In the genomic region with DNA sequence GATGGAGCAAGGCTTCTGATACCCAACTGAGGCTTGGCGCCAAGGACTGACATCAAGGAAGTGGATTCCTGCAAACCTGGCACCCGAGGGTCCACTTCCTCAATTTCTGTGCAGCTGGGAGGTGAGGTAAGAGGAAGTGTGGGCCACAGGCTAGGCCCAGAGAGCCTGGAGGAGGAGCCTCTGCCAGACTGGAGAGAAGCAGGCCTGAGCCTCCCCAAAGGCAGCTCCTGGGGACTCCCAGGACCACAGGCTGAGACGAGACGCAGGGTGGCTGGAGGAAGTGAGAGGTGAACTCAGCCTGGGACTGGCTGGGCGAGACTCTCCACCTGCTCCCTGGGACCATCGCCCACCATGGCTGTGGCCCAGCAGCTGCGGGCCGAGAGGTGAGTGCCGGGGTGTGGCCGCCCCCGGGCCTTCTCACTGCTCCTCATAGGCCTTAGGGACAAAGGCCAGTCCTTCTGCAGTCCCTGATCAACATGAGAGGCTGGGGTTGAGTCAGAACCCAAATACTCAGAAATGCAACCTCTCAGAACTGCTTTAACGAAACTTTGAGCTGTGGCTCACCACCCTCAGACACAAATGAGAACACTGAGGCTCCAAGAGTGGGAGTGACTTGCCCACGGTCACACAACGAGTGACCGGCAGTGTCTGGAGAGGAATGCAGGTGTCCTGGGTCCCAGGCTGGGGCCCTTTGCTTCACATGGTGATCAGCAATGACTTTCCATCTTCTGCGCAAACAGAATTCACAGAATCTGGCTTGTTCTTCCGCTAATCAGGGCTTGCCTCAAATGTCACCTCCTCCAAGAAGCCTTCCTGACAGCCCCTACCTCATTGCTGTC, we compare ENCODE assay signal across 8 cellular contexts. TPM values are rescaled to one million over a fixed set of nuclear protein-coding genes. Genes with fewer than 3 reads are reported as not detected.
DNase-seq lines count a peak whose midpoint lies in the region; ATAC-seq and TF ChIP-seq lines count a peak whose summit lies in the region.

A gene (plus strand): TSS at position 186 of the 839 bp plus-strand sequence. CDS start 166 bp downstream, at position 352.

- intact Hi-C loops in activated CD4-positive, alpha-beta memory T cell treated with anti-CD3 and anti-CD28 coated beads for 36 hours (cut with micrococcal nuclease) = loop anchor here (1.0 kb wide), 2 partner anchors 13 to 117 kb away; no protein-coding TSS in a partner anchor
- intact Hi-C loops in right cardiac atrium (cut with DNase I) = loop anchor here in 1 of 4 donors (10.0 kb wide), 1 partner anchor 114 kb away; no protein-coding TSS in a partner anchor

- H3K27ac Mint-ChIP-seq in activated CD4-positive, alpha-beta memory T cell treated with anti-CD3 and anti-CD28 coated beads for 36 hours = peak within 1 kb of the TSS; percentile 95
- H3K27ac Mint-ChIP-seq in stimulated activated memory B cell treated with anti-CD40 and anti-IgM and Interleukin-4, amounts not matched to agents 10 μg/mL and 1 μg/mL and 100 μg/mL, for 72 hours = peak within 1 kb of the TSS; percentile 100
- H3K27ac Mint-ChIP-seq in osteocyte (ENCODE audit: unreplicated experiment) = no peak within 1 kb of the TSS

- DNase-seq in CD1c-positive myeloid dendritic cell (ENCODE audit: extremely low spot score) (peak; percentile 96), right cardiac atrium (peak; percentile 65 to 82 (median 80)), NCI-H524 treated with DMSO at 0.1 percent for 48 hours (lab: John Stamatoyannopoulos, UW) (no peak), osteocyte (ENCODE audit: extremely low spot score, unreplicated experiment) (no peak)
- DNase-seq in activated CD4-positive, alpha-beta memory T cell treated with anti-CD3 and anti-CD28 coated beads for 36 hours = peak; percentile 76

- peak; percentile 63 for ATAC-seq in GM19372 (IDR thresholded peaks at IDR 0.05; ENCODE audit: low read depth, unreplicated experiment)
- ATAC-seq in HG03439 (IDR thresholded peaks at IDR 0.05; ENCODE audit: unreplicated experiment) = peak; percentile 65
- peak; percentile 45 to 55 for ATAC-seq in right cardiac atrium
- ATAC-seq in stimulated activated memory B cell treated with anti-CD40 and anti-IgM and Interleukin-4, amounts not matched to agents 10 μg/mL and 1 μg/mL and 100 μg/mL, for 72 hours = peak; percentile 87

- no peaks in the 10 kb centered on the region for H3K9me3 ChIP-seq in right cardiac atrium (ENCODE audit: control insufficient read depth, low read length)

- no peak for TF ChIP-seq CTCF in osteocyte (IDR thresholded peaks at IDR 0.05)

- 66% methylated on average over 17 of the region's 17 CpGs for WGBS in right cardiac atrium

- no peaks in the 10 kb centered on the region for H3K27me3 ChIP-seq in right cardiac atrium (ENCODE audit: control insufficient read depth, insufficient read depth)

- peak within 1 kb of the TSS; percentile 52 for H3K4me3 Mint-ChIP-seq in activated CD4-positive, alpha-beta memory T cell treated with anti-CD3 and anti-CD28 coated beads for 36 hours
- H3K4me3 Mint-ChIP-seq in stimulated activated memory B cell treated with anti-CD40 and anti-IgM and Interleukin-4, amounts not matched to agents 10 μg/mL and 1 μg/mL and 100 μg/mL, for 72 hours = peak within 1 kb of the TSS; percentile 69
- H3K4me3 Mint-ChIP-seq in osteocyte (ENCODE audit: unreplicated experiment) = no peak within 1 kb of the TSS

- H3K4me1 ChIP-seq in right cardiac atrium (ENCODE audit: control insufficient read depth, insufficient read depth, low read length) = no peaks in the 10 kb centered on the region

- H3K9me3 Mint-ChIP-seq in activated CD4-positive, alpha-beta memory T cell treated with anti-CD3 and anti-CD28 coated beads for 36 hours = no peaks in the 10 kb centered on the region
- H3K9me3 Mint-ChIP-seq in stimulated activated memory B cell treated with anti-CD40 and anti-IgM and Interleukin-4, amounts not matched to agents 10 μg/mL and 1 μg/mL and 100 μg/mL, for 72 hours = peaks cover 5% of the 10 kb centered on the region
- no peaks in the 10 kb centered on the region for H3K9me3 Mint-ChIP-seq in osteocyte (ENCODE audit: unreplicated experiment)

- peaks cover 41% of the 10 kb centered on the region for H3K4me1 Mint-ChIP-seq in activated CD4-positive, alpha-beta memory T cell treated with anti-CD3 and anti-CD28 coated beads for 36 hours (ENCODE audit: low read depth)
- H3K4me1 Mint-ChIP-seq in stimulated activated memory B cell treated with anti-CD40 and anti-IgM and Interleukin-4, amounts not matched to agents 10 μg/mL and 1 μg/mL and 100 μg/mL, for 72 hours = peaks cover 90% of the 10 kb centered on the region
- peaks cover 4% of the 10 kb centered on the region for H3K4me1 Mint-ChIP-seq in osteocyte (ENCODE audit: unreplicated experiment)

- H3K4me3 ChIP-seq in right cardiac atrium (ENCODE audit: low read length) = no peak within 1 kb of the TSS

- POLR2A ChIA-PET in activated CD4-positive, alpha-beta memory T cell treated with anti-CD3 and anti-CD28 coated beads for 36 hours (lab: Charles Lee) = interaction anchor here (0.6 to 1.8 kb wide), 9 partner anchors 13 to 382 kb away, joined by 3 to 11 read pairs (median 4); a partner anchor contains a TSS

- H3K27ac ChIP-seq in right cardiac atrium (ENCODE audit: low read length) = no peak within 1 kb of the TSS

- peaks cover 1% of the 10 kb centered on the region for H3K27me3 Mint-ChIP-seq in activated CD4-positive, alpha-beta memory T cell treated with anti-CD3 and anti-CD28 coated beads for 36 hours
- H3K27me3 Mint-ChIP-seq in stimulated activated memory B cell treated with anti-CD40 and anti-IgM and Interleukin-4, amounts not matched to agents 10 μg/mL and 1 μg/mL and 100 μg/mL, for 72 hours = no peaks in the 10 kb centered on the region
- H3K27me3 Mint-ChIP-seq in osteocyte (ENCODE audit: unreplicated experiment) = peaks cover 25% of the 10 kb centered on the region

- H3K36me3 Mint-ChIP-seq in activated CD4-positive, alpha-beta memory T cell treated with anti-CD3 and anti-CD28 coated beads for 36 hours = no peaks in the 10 kb centered on the region
- H3K36me3 Mint-ChIP-seq in stimulated activated memory B cell treated with anti-CD40 and anti-IgM and Interleukin-4, amounts not matched to agents 10 μg/mL and 1 μg/mL and 100 μg/mL, for 72 hours = peaks cover 31% of the 10 kb centered on the region
- no peaks in the 10 kb centered on the region for H3K36me3 Mint-ChIP-seq in osteocyte (ENCODE audit: unreplicated experiment)

- CTCF ChIA-PET in activated CD4-positive, alpha-beta memory T cell treated with anti-CD3 and anti-CD28 coated beads for 36 hours (lab: Charles Lee) = interaction anchor here (1.0 to 7.5 kb wide), 6 partner anchors 8 to 118 kb away, joined by 5 to 139 read pairs (median 16); no protein-coding TSS in a partner anchor

RNA-seq across cellular contexts. Expression of the gene that starts here (rescaled TPM):
- 1 to 10 TPM; 8.7 to 9.3 TPM for total RNA-seq in activated CD4-positive, alpha-beta memory T cell treated with anti-CD3 and anti-CD28 coated beads for 36 hours
- 1 to 10 TPM; 3.1 to 6.9 (median 6.6) TPM for total RNA-seq in right cardiac atrium
- 3.6 TPM for polyA plus RNA-seq in right cardiac atrium
- not detected in 2 replicates for total RNA-seq in osteocyte

Comparison
In these comparisons a context has a peak if more than half of its experiments do, and no peak if none do; other contexts are left out.
1. DNase-seq: peak in CD1c-positive myeloid dendritic cell (single experiment), activated CD4-positive, alpha-beta memory T cell treated with anti-CD3 and anti-CD28 coated beads for 36 hours (single experiment) and right cardiac atrium (3 of 3); none in NCI-H524 treated with DMSO at 0.1 percent for 48 hours (single experiment) and osteocyte (single experiment).
2. Peak in every context shown above with its lines, with median percentiles within 50 percentile points of each other: ATAC-seq.